Comparison of ENCODE assay signal across 25 cellular contexts in the genomic region with DNA sequence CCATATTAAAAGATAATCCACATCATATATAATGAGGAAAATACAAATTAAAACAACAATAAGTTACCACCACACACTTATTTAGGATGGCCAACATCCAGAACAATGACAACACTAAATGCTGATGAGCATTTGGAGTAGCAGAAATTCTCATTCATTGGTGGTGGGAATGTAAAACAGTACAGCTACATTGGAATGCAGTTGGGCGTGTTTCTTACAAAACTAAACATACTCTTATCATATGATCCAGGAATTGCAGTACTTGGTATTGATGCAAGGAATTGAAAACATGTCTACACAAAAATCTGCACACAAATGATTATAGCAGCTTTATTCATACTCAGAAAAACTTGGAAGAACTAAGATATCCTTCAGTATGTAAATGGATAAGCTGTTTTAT.
DNase-seq lines count a peak whose midpoint lies in the region; TF ChIP-seq lines count a peak whose summit lies in the region.
"Had no signal": no experiment of that assay in that cellular context is flagged by ENCODE, and none has a peak within 500 bp of the region (broad histone marks: within the 10 kb centered on the region; RNA-seq: fewer than 3 reads in every experiment).

No MANE protein-coding gene starts in this region.

- H3K4me1 ChIP-seq in ascending aorta (no peaks in the 10 kb centered on the region), right atrium auricular region (no peaks in the 10 kb centered on the region)

- H3K27me3 ChIP-seq in ascending aorta (no peaks in the 10 kb centered on the region), right atrium auricular region (no peaks in the 10 kb centered on the region)

- H3K36me3 ChIP-seq in ascending aorta (no peaks in the 10 kb centered on the region), right atrium auricular region (no peaks in the 10 kb centered on the region)

- intact Hi-C loops in ascending aorta (cut with DNase I): no loop called here

- TF ChIP-seq CTCF in ascending aorta (IDR thresholded peaks at IDR 0.05): no peak
- TF ChIP-seq CTCF in right atrium auricular region (IDR thresholded peaks at IDR 0.05): no peak

- H3K27ac ChIP-seq in epithelial cell of prostate (peak overlapping the region; percentile 34), ascending aorta (no peak overlapping the region), right atrium auricular region (no peak overlapping the region)
- H3K27ac ChIP-seq: 22Rv1, C4-2B, RWPE1, SK-N-MC had no signal

- H3K9me3 ChIP-seq in ascending aorta: no peaks in the 10 kb centered on the region
- H3K9me3 ChIP-seq in right atrium auricular region: no peaks in the 10 kb centered on the region

- DNase-seq in SIG-M5 treated with dmso at 0.1 percent for 504 hours (lab: John Stamatoyannopoulos, UW; ENCODE audit: unreplicated experiment) (peak; percentile 48), SIG-M5 (lab: John Stamatoyannopoulos, UW) (no peak), amniotic epithelial cell (ENCODE audit: low read depth) (peak; percentile 57), epithelial cell of prostate (ENCODE audit: low read depth, low spot score) (peak; percentile 29), non-pigmented ciliary epithelial cell (ENCODE audit: low read depth) (peak; percentile 2), ascending aorta (ENCODE audit: low spot score in 2 of 2) (no peak), right atrium auricular region (ENCODE audit: low spot score) (no peak)
- DNase-seq in NK-92 treated with Interleukin-12 subunit alpha and Interleukin-12 subunit beta, amount 100 ng/mL, for 24 hours (lab: John Stamatoyannopoulos, UW): no peak
- DNase-seq: CD8-positive, alpha-beta T cell; DMS153; DND-41; H7; Karpas-422; MV-4-11; NCI-H1105; NCI-H146; NCI-H1930; NCI-H2107; NCI-H2227 treated with DMSO at 0.1 percent for 48 hours; NCI-H526 treated with DMSO at 0.1 percent for 48 hours; SHP77 had no signal

- no peak overlapping the region for H3K4me3 ChIP-seq in ascending aorta
- H3K4me3 ChIP-seq in right atrium auricular region: no peak overlapping the region
- H3K4me3 ChIP-seq: SK-N-MC had no signal

Comparison
In these comparisons a context has a peak if more than half of its experiments do, and no peak if none do; other contexts are left out.
1. DNase-seq: peak in SIG-M5 treated with dmso at 0.1 percent for 504 hours (single experiment), amniotic epithelial cell (single experiment), epithelial cell of prostate (single experiment) and non-pigmented ciliary epithelial cell (single experiment); none in SIG-M5 (single experiment), NK-92 treated with Interleukin-12 subunit alpha and Interleukin-12 subunit beta, amount 100 ng/mL, for 24 hours (single experiment), ascending aorta (0 of 2) and right atrium auricular region (single experiment).